Comparison of ENCODE assay signal across 8 cellular contexts in genomic region chr19:1854032-1854541, GRCh38. TPM values are rescaled to one million over a fixed set of nuclear protein-coding genes. Genes with fewer than 3 reads are reported as not detected.
DNase-seq lines count a peak whose midpoint lies in the region; ATAC-seq, FAIRE-seq and TF ChIP-seq lines count a peak whose summit lies in the region.

No MANE protein-coding gene starts in this region.

- ATAC-seq in Right ventricle myocardium inferior (no peak), K562 (no peak), GM18870 (IDR thresholded peaks at IDR 0.05; ENCODE audit: unreplicated experiment) (no peak)

- H3K36me3 ChIP-seq in cardiac muscle cell: no peaks in the 10 kb centered on the region
- H3K36me3 ChIP-seq in K562 (ENCODE audit: control insufficient read depth, insufficient read depth, low read length): peaks cover 27% of the 10 kb centered on the region; the same call in 1 of the 3 replicates
- H3K36me3 ChIP-seq in right atrium auricular region: no peaks in the 10 kb centered on the region

- peaks cover 9% of the 10 kb centered on the region for H4K20me1 ChIP-seq in K562 (replicated peaks; ENCODE audit: control insufficient read depth, insufficient read depth, low read length)

- no peaks in the 10 kb centered on the region for H3K9me3 ChIP-seq in cardiac muscle cell (ENCODE audit: low read depth)
- no peaks in the 10 kb centered on the region for H3K9me3 ChIP-seq in K562 (replicated peaks; ENCODE audit: control insufficient read depth, insufficient read depth, low read depth, low read length)
- no peaks in the 10 kb centered on the region for H3K9me3 ChIP-seq in right atrium auricular region

- DNase-seq in cardiac muscle cell (ENCODE audit: low read depth in 1 of 2, low spot score in 1 of 2) (no peak), Right ventricle myocardium inferior (ENCODE audit: missing footprints) (no peak), K562 (ENCODE audit: extremely low read depth in 1 of 4, low spot score in 3 of 4) (no peak), right atrium auricular region (ENCODE audit: low spot score) (no peak), midbrain (lab: John Stamatoyannopoulos, UW) (no peak), NCI-H345 (lab: John Stamatoyannopoulos, UW) (no peak)
- no peak for DNase-seq in stimulated activated CD4-positive, alpha-beta T cell treated with anti-CD3 and anti-CD28 coated beads, Interleukin-15, amount 100 ng/mL, for 24 hours

- H3K9me1 ChIP-seq in K562 (ENCODE audit: control insufficient read depth, insufficient read depth, low read length): no peaks in the 10 kb centered on the region

- BruUV-seq in K562 (replicated peaks; lab: Mats Ljungman, UMichigan): no TSS peak

- POLR2A ChIA-PET in K562 (lab: Yijun Ruan, JAX): interaction anchor here (0.7 to 5.2 kb wide), 6 partner anchors 11 to 35 kb away, joined by 3 to 46 read pairs (median 4); no protein-coding TSS in a partner anchor

- no peak for TF ChIP-seq RAD21 in K562 (CRISPR knock-in tag; conservative IDR thresholded peaks at IDR 0.05 in 1 of 2, IDR thresholded peaks at IDR 0.05 in 1 of 2)

- peak overlapping the region; percentile 68 to 93 for H3K9ac ChIP-seq in K562 (ENCODE audit: insufficient read depth in 1 of 2, low read depth in 2 of 2, low read length in 2 of 2)

- H3K27me3 ChIP-seq in cardiac muscle cell: no peaks in the 10 kb centered on the region
- H3K27me3 ChIP-seq in K562 (ENCODE audit: control insufficient read depth in 2 of 2, insufficient read depth in 2 of 2, low read length in 2 of 2): no peaks in the 10 kb centered on the region
- H3K27me3 ChIP-seq in right atrium auricular region: no peaks in the 10 kb centered on the region

- in situ Hi-C loops in K562 (cut with MboI): no loop called here

- peaks cover 42% of the 10 kb centered on the region for H3K4me1 ChIP-seq in cardiac muscle cell (ENCODE audit: low read depth)
- H3K4me1 ChIP-seq in K562 (replicated peaks in 1 of 2; ENCODE audit: control insufficient read depth in 2 of 2, insufficient read depth in 2 of 2, low read length in 2 of 2): peaks cover 56 to 93% of the 10 kb centered on the region in 2 experiments
- peaks cover 0 to 75% of the 10 kb centered on the region in 2 donors for H3K4me1 ChIP-seq in right atrium auricular region

- H3K79me2 ChIP-seq in K562 (ENCODE audit: control insufficient read depth, insufficient read depth, low read length): peaks cover 84% of the 10 kb centered on the region

- CTCF ChIA-PET in K562 (lab: Yijun Ruan, JAX; ENCODE audit: low intra/inter-chr PET ratio): no interaction called here

- 6% methylated on average over 6 of the region's 16 CpGs for WGBS in K562 (ENCODE audit: insufficient coverage, low coverage, missing lambda C conversion rate)

- intact Hi-C loops in Right ventricle myocardium inferior (cut with DNase I): no loop called here
- intact Hi-C loops in K562 (cut with micrococcal nuclease): no loop called here

- FAIRE-seq in K562 (lab: Jason Lieb, UNC): no peak

- H3K27ac ChIP-seq in cardiac muscle cell (peak overlapping the region; percentile 86), K562 (ENCODE audit: extremely low read depth, low read depth, low read length) (peak overlapping the region; percentile 82), right atrium auricular region (peak overlapping the region; percentile 19 to 83)

- H3K4me3 ChIP-seq in cardiac muscle cell (no peak overlapping the region), K562 (peak overlapping the region; percentile 57), right atrium auricular region (no peak overlapping the region)

- TF ChIP-seq EP300 in K562 (IDR thresholded peaks at IDR 0.05; ENCODE audit: low read length): no peak

- H3K4me2 ChIP-seq in K562 (ENCODE audit: insufficient read depth, low read length): peak overlapping the region; percentile 94

- H2AFZ ChIP-seq in K562 (ENCODE audit: low read depth, low read length): no peak overlapping the region

- TF ChIP-seq POLR2A in K562 (conservative IDR thresholded peaks at IDR 0.05): no peak

- TF ChIP-seq CTCF in cardiac muscle cell (IDR thresholded peaks at IDR 0.05; ENCODE audit: low read depth, low read length) (no peak), K562 (IDR thresholded peaks at IDR 0.05 in 2 of 3, conservative IDR thresholded peaks at IDR 0.05 in 1 of 3; ENCODE audit: insufficient read depth in 2 of 3, low read depth in 1 of 3, low read length in 3 of 3) (no peak), right atrium auricular region (IDR thresholded peaks at IDR 0.05) (no peak)

RNA-seq across cellular contexts. Expression of gene REXO1, which starts 5.8 kb away (rescaled TPM):
- total RNA-seq in cardiac muscle cell (24.4 and 39.7 TPM in 2 replicates), Right ventricle myocardium inferior (17.8 TPM), K562 (2014; rRNA removed) (15.8 and 21.9 TPM in 2 replicates), K562 (2014; rRNA removed; fragmentation: Illumina TruSeq; extraction: Trizol) (3.5 and 4.5 TPM in 2 replicates), K562 (2015; rRNA removed; fragmentation: Illumina TruSeq; extraction: Trizol) (15.8 and 20.8 TPM in 2 replicates), K562 (2021) (52.4 and 63.3 TPM in 2 replicates), right atrium auricular region (10 to 100 TPM in 1 of 2 donors, 1 to 10 TPM in 1; 9.6 to 12.1 TPM)
- polyA plus RNA-seq in cardiac muscle cell (19.2 and 21.3 TPM in 2 replicates), K562 (2011; rRNA removed) (14.6 and 21.5 TPM in 2 replicates), K562 (2014; fragmentation: Illumina TruSeq; extraction: Trizol) (16.7 and 40.7 TPM in 2 replicates), K562 (2014; fragmentation: Nextera tagmentation; extraction: Ambion mirVana) (under 1 TPM; 0.04 to 0.29 TPM), K562 (2014; rRNA removed) (31.0 and 50.1 TPM in 2 replicates)
- 46.7 and 163 TPM in 2 replicates for total RNA-seq in K562 (2011; cell fraction: chromatin; rRNA removed; ENCODE audit: low replicate concordance)
- total RNA-seq in K562 (2011; cell fraction: nucleolus; rRNA removed): 112 and 114 TPM in 2 replicates
- total RNA-seq in K562 (2011; cell fraction: nucleoplasm; rRNA removed): 55.0 and 57.6 TPM in 2 replicates
- polyA plus RNA-seq in K562 (2011; cell fraction: cytosol; rRNA removed): 17.4 and 27.3 TPM in 2 replicates
- 56.5 and 100 TPM in 2 replicates for polyA plus RNA-seq in K562 (2011; cell fraction: nucleus; rRNA removed)
- polyA plus RNA-seq in K562 (2012): 37.1 and 39.8 TPM in 2 replicates
- polyA minus RNA-seq in K562 (2011; rRNA and poly(A)+ RNA removed): 7.4 and 11.2 TPM in 2 replicates
- polyA minus RNA-seq in K562 (2011; cell fraction: cytosol; rRNA and poly(A)+ RNA removed): 23.8 and 34.7 TPM in 2 replicates
- 19.5 and 21.3 TPM in 2 replicates for polyA minus RNA-seq in K562 (2011; cell fraction: nucleus; rRNA and poly(A)+ RNA removed)

RNA-seq across cellular contexts. Expression of gene KLF16, which starts 9.3 kb away (rescaled TPM):
- 5.3 and 9.3 TPM in 2 replicates for total RNA-seq in cardiac muscle cell
- polyA plus RNA-seq in cardiac muscle cell: 9.1 and 20.8 TPM in 2 replicates
- total RNA-seq in Right ventricle myocardium inferior: 11.0 TPM
- 5.8 and 14.0 TPM in 2 replicates for total RNA-seq in K562 (2011; cell fraction: chromatin; rRNA removed; ENCODE audit: low replicate concordance)
- 11.7 and 16.7 TPM in 2 replicates for total RNA-seq in K562 (2011; cell fraction: nucleolus; rRNA removed)
- total RNA-seq in K562 (2011; cell fraction: nucleoplasm; rRNA removed): 6.4 and 7.5 TPM in 2 replicates
- total RNA-seq in K562 (2014; rRNA removed): 15.5 and 22.0 TPM in 2 replicates
- 3.4 and 3.8 TPM in 2 replicates for total RNA-seq in K562 (2014; rRNA removed; fragmentation: Illumina TruSeq; extraction: Trizol)
- total RNA-seq in K562 (2015; rRNA removed; fragmentation: Illumina TruSeq; extraction: Trizol): 7.9 and 9.4 TPM in 2 replicates
- 59.1 and 60.4 TPM in 2 replicates for total RNA-seq in K562 (2021)
- polyA plus RNA-seq in K562 (2011; rRNA removed): 3.7 and 4.8 TPM in 2 replicates
- polyA plus RNA-seq in K562 (2011; cell fraction: cytosol; rRNA removed): 7.1 and 44.8 TPM in 2 replicates
- 14.2 and 29.1 TPM in 2 replicates for polyA plus RNA-seq in K562 (2011; cell fraction: nucleus; rRNA removed)
- 20.8 and 23.7 TPM in 2 replicates for polyA plus RNA-seq in K562 (2012)
- 6.8 and 13.1 TPM in 2 replicates for polyA plus RNA-seq in K562 (2014; fragmentation: Illumina TruSeq; extraction: Trizol)
- under 1 TPM; 0.04 to 0.10 TPM for polyA plus RNA-seq in K562 (2014; fragmentation: Nextera tagmentation; extraction: Ambion mirVana)
- polyA plus RNA-seq in K562 (2014; rRNA removed): 15.4 and 27.5 TPM in 2 replicates
- polyA minus RNA-seq in K562 (2011; rRNA and poly(A)+ RNA removed): 1.0 and 1.3 TPM in 2 replicates
- polyA minus RNA-seq in K562 (2011; cell fraction: cytosol; rRNA and poly(A)+ RNA removed): 15.0 and 25.4 TPM in 2 replicates
- 5.8 and 6.6 TPM in 2 replicates for polyA minus RNA-seq in K562 (2011; cell fraction: nucleus; rRNA and poly(A)+ RNA removed)
- total RNA-seq in right atrium auricular region: 1 to 10 TPM; 4.4 to 5.6 TPM

RNA-seq across cellular contexts. Expression of gene ABHD17A, which starts 31.2 kb away (rescaled TPM):
- total RNA-seq in cardiac muscle cell: 198 and 203 TPM in 2 replicates
- 145 and 159 TPM in 2 replicates for polyA plus RNA-seq in cardiac muscle cell
- total RNA-seq in Right ventricle myocardium inferior: 61.5 TPM
- 29.4 and 87.9 TPM in 2 replicates for total RNA-seq in K562 (2011; cell fraction: chromatin; rRNA removed; ENCODE audit: low replicate concordance)
- 61.7 and 67.8 TPM in 2 replicates for total RNA-seq in K562 (2011; cell fraction: nucleolus; rRNA removed)
- 40.1 and 45.4 TPM in 2 replicates for total RNA-seq in K562 (2011; cell fraction: nucleoplasm; rRNA removed)
- 135 and 157 TPM in 2 replicates for total RNA-seq in K562 (2014; rRNA removed)
- total RNA-seq in K562 (2014; rRNA removed; fragmentation: Illumina TruSeq; extraction: Trizol): 0.93 and 1.5 TPM in 2 replicates
- total RNA-seq in K562 (2015; rRNA removed; fragmentation: Illumina TruSeq; extraction: Trizol): 18.9 and 26.5 TPM in 2 replicates
- total RNA-seq in K562 (2021): 84.2 and 87.7 TPM in 2 replicates
- 24.6 and 45.3 TPM in 2 replicates for polyA plus RNA-seq in K562 (2011; rRNA removed)
- 54.2 and 174 TPM in 2 replicates for polyA plus RNA-seq in K562 (2011; cell fraction: cytosol; rRNA removed)
- 117 and 184 TPM in 2 replicates for polyA plus RNA-seq in K562 (2011; cell fraction: nucleus; rRNA removed)
- polyA plus RNA-seq in K562 (2012): 47.5 and 74.5 TPM in 2 replicates
- polyA plus RNA-seq in K562 (2014; fragmentation: Illumina TruSeq; extraction: Trizol): 3.6 and 16.9 TPM in 2 replicates
- polyA plus RNA-seq in K562 (2014; fragmentation: Nextera tagmentation; extraction: Ambion mirVana): under 1 TPM in 1 of 2 experiments, not detected in 1; 0.04 TPM
- 95.1 and 99.0 TPM in 2 replicates for polyA plus RNA-seq in K562 (2014; rRNA removed)
- 6.9 and 11.0 TPM in 2 replicates for polyA minus RNA-seq in K562 (2011; rRNA and poly(A)+ RNA removed)
- 26.1 and 39.4 TPM in 2 replicates for polyA minus RNA-seq in K562 (2011; cell fraction: cytosol; rRNA and poly(A)+ RNA removed)
- 15.3 and 15.8 TPM in 2 replicates for polyA minus RNA-seq in K562 (2011; cell fraction: nucleus; rRNA and poly(A)+ RNA removed)
- 10 to 100 TPM; 92.6 to 99.5 TPM for total RNA-seq in right atrium auricular region

RNA-seq across cellular contexts. Expression of gene ATP8B3, which starts 42.0 kb away (rescaled TPM):
- total RNA-seq in cardiac muscle cell (1.2 and 8.6 TPM in 2 replicates), Right ventricle myocardium inferior (0.68 TPM), K562 (2014; rRNA removed) (3.2 and 5.0 TPM in 2 replicates), K562 (2014; rRNA removed; fragmentation: Illumina TruSeq; extraction: Trizol) (3.2 and 3.6 TPM in 2 replicates), K562 (2015; rRNA removed; fragmentation: Illumina TruSeq; extraction: Trizol) (3.8 and 4.3 TPM in 2 replicates), K562 (2021) (12.3 and 13.2 TPM in 2 replicates), right atrium auricular region (under 1 TPM; 0.51 to 0.74 TPM)
- polyA plus RNA-seq in cardiac muscle cell (3.0 and 9.2 TPM in 2 replicates), K562 (2011; rRNA removed) (8.3 and 13.2 TPM in 2 replicates), K562 (2014; fragmentation: Illumina TruSeq; extraction: Trizol) (6.0 and 6.4 TPM in 2 replicates), K562 (2014; fragmentation: Nextera tagmentation; extraction: Ambion mirVana) (1 to 10 TPM; 1.2 to 2.2 TPM), K562 (2014; rRNA removed) (10.1 and 11.9 TPM in 2 replicates)
- 40.7 and 89.4 TPM in 2 replicates for total RNA-seq in K562 (2011; cell fraction: chromatin; rRNA removed; ENCODE audit: low replicate concordance)
- total RNA-seq in K562 (2011; cell fraction: nucleolus; rRNA removed): 37.1 and 44.7 TPM in 2 replicates
- 35.0 and 38.7 TPM in 2 replicates for total RNA-seq in K562 (2011; cell fraction: nucleoplasm; rRNA removed)
- 12.0 and 13.1 TPM in 2 replicates for polyA plus RNA-seq in K562 (2011; cell fraction: cytosol; rRNA removed)
- 36.1 and 44.4 TPM in 2 replicates for polyA plus RNA-seq in K562 (2011; cell fraction: nucleus; rRNA removed)
- polyA plus RNA-seq in K562 (2012): 5.6 and 7.6 TPM in 2 replicates
- 9.7 and 10.4 TPM in 2 replicates for polyA minus RNA-seq in K562 (2011; rRNA and poly(A)+ RNA removed)
- polyA minus RNA-seq in K562 (2011; cell fraction: cytosol; rRNA and poly(A)+ RNA removed): 7.3 and 10.2 TPM in 2 replicates
- polyA minus RNA-seq in K562 (2011; cell fraction: nucleus; rRNA and poly(A)+ RNA removed): 5.4 and 7.0 TPM in 2 replicates

RNA-seq across cellular contexts. Expression of gene ADAT3, which starts 51.1 kb away (rescaled TPM):
- 11.2 and 16.3 TPM in 2 replicates for total RNA-seq in cardiac muscle cell
- 5.9 and 14.3 TPM in 2 replicates for polyA plus RNA-seq in cardiac muscle cell
- total RNA-seq in Right ventricle myocardium inferior: 1.6 TPM
- 6.3 and 20.5 TPM in 2 replicates for total RNA-seq in K562 (2011; cell fraction: chromatin; rRNA removed; ENCODE audit: low replicate concordance)
- total RNA-seq in K562 (2011; cell fraction: nucleolus; rRNA removed): 18.0 and 18.5 TPM in 2 replicates
- 5.6 and 6.9 TPM in 2 replicates for total RNA-seq in K562 (2011; cell fraction: nucleoplasm; rRNA removed)
- 7.8 and 10.4 TPM in 2 replicates for total RNA-seq in K562 (2014; rRNA removed)
- not detected in 2 replicates for total RNA-seq in K562 (2014; rRNA removed; fragmentation: Illumina TruSeq; extraction: Trizol)
- total RNA-seq in K562 (2015; rRNA removed; fragmentation: Illumina TruSeq; extraction: Trizol): 0.72 and 1.7 TPM in 2 replicates
- total RNA-seq in K562 (2021): 15.1 and 15.6 TPM in 2 replicates
- 0.67 and 1.1 TPM in 2 replicates for polyA plus RNA-seq in K562 (2011; rRNA removed)
- 1.1 and 11.4 TPM in 2 replicates for polyA plus RNA-seq in K562 (2011; cell fraction: cytosol; rRNA removed)
- 3.3 and 11.9 TPM in 2 replicates for polyA plus RNA-seq in K562 (2011; cell fraction: nucleus; rRNA removed)
- polyA plus RNA-seq in K562 (2012): 6.8 and 6.9 TPM in 2 replicates
- polyA plus RNA-seq in K562 (2014; fragmentation: Illumina TruSeq; extraction: Trizol): 0.68 TPM in 1 of 2 replicates, not detected in the other
- polyA plus RNA-seq in K562 (2014; fragmentation: Nextera tagmentation; extraction: Ambion mirVana): not detected
- 9.2 and 10.2 TPM in 2 replicates for polyA plus RNA-seq in K562 (2014; rRNA removed)
- polyA minus RNA-seq in K562 (2011; rRNA and poly(A)+ RNA removed): 0.18 and 0.21 TPM in 2 replicates
- polyA minus RNA-seq in K562 (2011; cell fraction: cytosol; rRNA and poly(A)+ RNA removed): 4.5 and 5.4 TPM in 2 replicates
- polyA minus RNA-seq in K562 (2011; cell fraction: nucleus; rRNA and poly(A)+ RNA removed): 2.1 and 3.4 TPM in 2 replicates
- total RNA-seq in right atrium auricular region: 1 to 10 TPM; 1.7 to 4.0 TPM
